Comparison of ENCODE assay signal across 22 cellular contexts in genomic region chr11:57356179-57356757, GRCh38. TPM values are rescaled to one million over a fixed set of nuclear protein-coding genes. Genes with fewer than 3 reads are reported as not detected.
"Had no signal": no experiment of that assay in that cellular context is flagged by ENCODE, and none has a peak within 500 bp of the region (broad histone marks: within the 10 kb centered on the region; RNA-seq: fewer than 3 reads in every experiment).

No MANE protein-coding gene starts in this region.

- ATAC-seq: activated CD4-positive, CD25-positive, alpha-beta regulatory T cell treated with anti-CD3 and anti-CD28 coated beads, Interleukin-2, amount 50 U/mL, for 24 hours; activated naive CD4-positive, alpha-beta T cell treated with anti-CD3 and anti-CD28 coated beads, Interleukin-2, amount 50 U/mL, for 72 hours; esophagus mucosa; left cardiac atrium had no signal

- H3K4me3 ChIP-seq: ovary, thoracic aorta had no signal

- H3K27ac Mint-ChIP-seq: activated naive CD4-positive, alpha-beta T cell treated with anti-CD3 and anti-CD28 coated beads, Interleukin-2, amount 50 U/mL, for 72 hours; nephron; stimulated activated naive CD8-positive, alpha-beta T cell treated with anti-CD3 and anti-CD28 coated beads, Interleukin-15, Interleukin-2, amounts not matched to agents 100 ng/mL and 50 ng/mL, for 24 hours had no signal

- H3K4me3 Mint-ChIP-seq: nephron; stimulated activated naive CD8-positive, alpha-beta T cell treated with anti-CD3 and anti-CD28 coated beads, Interleukin-15, Interleukin-2, amounts not matched to agents 100 ng/mL and 50 ng/mL, for 24 hours had no signal

- H3K27ac ChIP-seq: brain microvascular endothelial cell, ovary, thoracic aorta had no signal

- H3K9me3 ChIP-seq: ovary, thoracic aorta had no signal

- H3K9me3 Mint-ChIP-seq: stimulated activated naive CD8-positive, alpha-beta T cell treated with anti-CD3 and anti-CD28 coated beads, Interleukin-15, Interleukin-2, amounts not matched to agents 100 ng/mL and 50 ng/mL, for 24 hours had no signal

- FAIRE-seq: endometrium had no signal

- H3K27me3 ChIP-seq: brain microvascular endothelial cell, ovary had no signal

- DNase-seq: activated T-cell treated with anti-CD3 and anti-CD28 coated beads, Interleukin-2, amount 50 U/mL, for 1 hour; amniotic stem cell; brain microvascular endothelial cell; cerebellar nuclear complex; dermis blood vessel endothelial cell; left cardiac atrium; mammary epithelial cell; ovary; stimulated activated CD4-positive, alpha-beta T cell treated with anti-CD3 and anti-CD28 coated beads, Interleukin-15, amount 100 ng/mL, for 24 hours; stimulated activated CD4-positive, alpha-beta T cell treated with anti-CD3 and anti-CD28 coated beads, Interleukin-4, amount 100 ng/mL, for 24 hours; T-helper 2 cell had no signal

- H3K36me3 ChIP-seq: brain microvascular endothelial cell, ovary, thoracic aorta had no signal

RNA-seq across cellular contexts. Expression of gene P2RX3, which starts 18.1 kb away (rescaled TPM):
- total RNA-seq: activated naive CD4-positive, alpha-beta T cell treated with anti-CD3 and anti-CD28 coated beads, Interleukin-2, amount 50 U/mL, for 72 hours; dermis blood vessel endothelial cell; esophagus mucosa; fibroblast of villous mesenchyme; mammary epithelial cell; renal cortical epithelial cell; thoracic aorta had no signal
- polyA plus RNA-seq: mammary epithelial cell had no signal

RNA-seq across cellular contexts. Expression of gene PRG3, which starts 24.7 kb away (rescaled TPM):
- total RNA-seq: activated naive CD4-positive, alpha-beta T cell treated with anti-CD3 and anti-CD28 coated beads, Interleukin-2, amount 50 U/mL, for 72 hours; dermis blood vessel endothelial cell; esophagus mucosa; fibroblast of villous mesenchyme; left cardiac atrium; mammary epithelial cell; mucosa of gallbladder; ovary; renal cortical epithelial cell; thoracic aorta; urinary bladder had no signal
- polyA plus RNA-seq: mammary epithelial cell, ovary, urinary bladder had no signal

RNA-seq across cellular contexts. Expression of gene PRG2, which starts 34.2 kb away (rescaled TPM):
- total RNA-seq: dermis blood vessel endothelial cell, esophagus mucosa, fibroblast of villous mesenchyme, left cardiac atrium, mammary epithelial cell, ovary, renal cortical epithelial cell had no signal
- polyA plus RNA-seq: mammary epithelial cell, urinary bladder had no signal
